ENCODE assay signal across 8 cellular contexts in the genomic region with DNA sequence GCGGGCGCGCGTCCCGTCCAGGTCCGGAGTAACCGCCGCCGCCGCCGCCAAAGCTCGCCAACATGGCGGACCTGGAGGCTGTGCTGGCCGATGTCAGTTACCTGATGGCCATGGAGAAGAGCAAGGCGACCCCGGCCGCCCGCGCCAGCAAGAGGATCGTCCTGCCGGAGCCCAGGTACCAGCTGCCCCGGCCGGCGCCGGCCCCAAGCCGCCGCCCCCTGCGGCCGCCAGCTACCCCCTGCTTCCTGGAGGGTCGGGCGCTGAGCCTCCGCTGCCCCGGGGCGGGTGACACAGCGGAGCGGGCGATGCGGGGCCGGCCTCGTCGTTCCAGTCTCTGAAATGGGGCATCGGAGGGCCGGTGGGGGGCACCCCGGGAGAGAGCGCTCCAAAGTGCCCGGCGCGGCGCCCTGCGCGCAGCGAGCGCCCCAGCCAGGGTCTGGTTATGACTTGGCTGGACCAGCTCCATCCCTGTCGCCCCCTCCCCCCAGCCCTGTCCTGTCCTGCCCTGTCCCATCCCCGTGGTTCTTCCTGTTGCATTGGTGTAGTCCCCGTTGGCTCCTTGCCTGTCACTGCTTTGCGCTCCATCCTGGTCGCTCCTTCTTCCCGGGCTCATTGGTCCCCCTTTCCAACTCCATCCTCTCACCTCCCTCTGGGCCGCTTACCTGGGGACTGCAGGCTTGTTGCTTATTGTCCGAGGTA. TPM values are rescaled to one million over a fixed set of nuclear protein-coding genes. Genes with fewer than 3 reads are reported as not detected.
DNase-seq lines count a peak whose midpoint lies in the region; ATAC-seq, FAIRE-seq and TF ChIP-seq lines count a peak whose summit lies in the region.

No MANE protein-coding gene starts in this region.

- no peaks in the 10 kb centered on the region for H3K9me3 ChIP-seq in effector memory CD4-positive, alpha-beta T cell (ENCODE audit: control insufficient read depth, low read length)
- no peaks in the 10 kb centered on the region for H3K9me3 ChIP-seq in mucosa of rectum (ENCODE audit: control insufficient read depth in 2 of 2, low read length in 2 of 2)

- peak; percentile 14 for ATAC-seq in HG02938 (IDR thresholded peaks at IDR 0.05; ENCODE audit: unreplicated experiment)

- peaks cover 5% of the 10 kb centered on the region for H3K36me3 Mint-ChIP-seq in T-helper 1 cell treated with Interleukin-12 subunit alpha and Interleukin-12 subunit beta and Interleukin-4 antibody, amounts not matched to agents 30 μg/mL and 1 μg/mL, for 36 hours (ENCODE audit: low read depth)
- H3K36me3 Mint-ChIP-seq in type B pancreatic cell, result no peaks in the 10 kb centered on the region

- peak overlapping the region; percentile 96 for H3K27ac Mint-ChIP-seq in T-helper 1 cell treated with Interleukin-12 subunit alpha and Interleukin-12 subunit beta and Interleukin-4 antibody, amounts not matched to agents 30 μg/mL and 1 μg/mL, for 36 hours
- H3K27ac Mint-ChIP-seq in type B pancreatic cell, result peak overlapping the region; percentile 80

- H3K36me3 ChIP-seq in effector memory CD4-positive, alpha-beta T cell (ENCODE audit: control insufficient read depth, insufficient read depth, low read length), result no peaks in the 10 kb centered on the region
- no peaks in the 10 kb centered on the region for H3K36me3 ChIP-seq in mucosa of rectum (ENCODE audit: control insufficient read depth in 2 of 2, insufficient read depth in 2 of 2, low read length in 2 of 2)

- DNase-seq in effector memory CD4-positive, alpha-beta T cell, result no peak
- DNase-seq in type B pancreatic cell (ENCODE audit: extremely low spot score, unreplicated experiment) (no peak), occipital lobe (lab: John Stamatoyannopoulos, UW) (no peak), GM19239 (ENCODE audit: insufficient read length, low spot score) (no peak)

- peaks cover 11% of the 10 kb centered on the region for H3K4me1 ChIP-seq in effector memory CD4-positive, alpha-beta T cell (ENCODE audit: control insufficient read depth, insufficient read depth, low read length, poor library complexity, severe bottlenecking)
- peaks cover 3% of the 10 kb centered on the region in 2 donors for H3K4me1 ChIP-seq in mucosa of rectum (ENCODE audit: control insufficient read depth in 2 of 2, insufficient read depth in 2 of 2, low read length in 2 of 2)

- H3K4me1 Mint-ChIP-seq in T-helper 1 cell treated with Interleukin-12 subunit alpha and Interleukin-12 subunit beta and Interleukin-4 antibody, amounts not matched to agents 30 μg/mL and 1 μg/mL, for 36 hours (ENCODE audit: low read depth), result peaks cover 52% of the 10 kb centered on the region
- H3K4me1 Mint-ChIP-seq in type B pancreatic cell (ENCODE audit: unreplicated experiment), result peaks cover 56% of the 10 kb centered on the region

- no peak for TF ChIP-seq CTCF in GM12875 (IDR thresholded peaks at IDR 0.05; ENCODE audit: borderline replicate concordance, insufficient read depth, low read depth, low read length)
- no peak for TF ChIP-seq CTCF in type B pancreatic cell (conservative IDR thresholded peaks at IDR 0.05)

- no peaks in the 10 kb centered on the region for H3K27me3 Mint-ChIP-seq in T-helper 1 cell treated with Interleukin-12 subunit alpha and Interleukin-12 subunit beta and Interleukin-4 antibody, amounts not matched to agents 30 μg/mL and 1 μg/mL, for 36 hours (ENCODE audit: low read depth)
- H3K27me3 Mint-ChIP-seq in type B pancreatic cell, result peaks cover 44% of the 10 kb centered on the region

- H3K4me3 ChIP-seq in GM12875 (ENCODE audit: low read depth, low read length), result peak overlapping the region; percentile 97
- H3K4me3 ChIP-seq in effector memory CD4-positive, alpha-beta T cell (ENCODE audit: insufficient read depth, low read depth, low read length, poor library complexity, severe bottlenecking), result peak overlapping the region; percentile 66
- peak overlapping the region; percentile 66 to 72 for H3K4me3 ChIP-seq in mucosa of rectum (ENCODE audit: low read length in 2 of 2)

- peak overlapping the region; percentile 98 for H3K4me3 Mint-ChIP-seq in T-helper 1 cell treated with Interleukin-12 subunit alpha and Interleukin-12 subunit beta and Interleukin-4 antibody, amounts not matched to agents 30 μg/mL and 1 μg/mL, for 36 hours
- peak overlapping the region; percentile 98 for H3K4me3 Mint-ChIP-seq in type B pancreatic cell

- no peak for FAIRE-seq in GM19239 (lab: Jason Lieb, UNC)

- no peaks in the 10 kb centered on the region for H3K9me3 Mint-ChIP-seq in T-helper 1 cell treated with Interleukin-12 subunit alpha and Interleukin-12 subunit beta and Interleukin-4 antibody, amounts not matched to agents 30 μg/mL and 1 μg/mL, for 36 hours
- H3K9me3 Mint-ChIP-seq in type B pancreatic cell, result no peaks in the 10 kb centered on the region

- no peak overlapping the region for H3K27ac ChIP-seq in effector memory CD4-positive, alpha-beta T cell (ENCODE audit: insufficient read depth, low read length, poor library complexity, severe bottlenecking)
- H3K27ac ChIP-seq in mucosa of rectum (ENCODE audit: low read depth in 2 of 2, low read length in 2 of 2), result peak overlapping the region; percentile 22 to 48

- peak overlapping the region; percentile 54 to 56 for H3K9ac ChIP-seq in mucosa of rectum (ENCODE audit: low read depth in 1 of 2, low read length in 2 of 2)

- no peaks in the 10 kb centered on the region for H3K27me3 ChIP-seq in effector memory CD4-positive, alpha-beta T cell (replicated peaks; ENCODE audit: control insufficient read depth, insufficient read depth, low read length, poor library complexity, severe bottlenecking)
- no peaks in the 10 kb centered on the region for H3K27me3 ChIP-seq in mucosa of rectum (ENCODE audit: control insufficient read depth in 2 of 2, insufficient read depth in 2 of 2, low read length in 2 of 2)

RNA-seq across cellular contexts. Expression of a gene that starts 0.7 kb away (rescaled TPM):
- total RNA-seq in type B pancreatic cell (ENCODE audit: low replicate concordance), result 10.3 and 14.0 TPM in 2 replicates
- total RNA-seq in occipital lobe, result 62.9 TPM
